In the genomic region with DNA sequence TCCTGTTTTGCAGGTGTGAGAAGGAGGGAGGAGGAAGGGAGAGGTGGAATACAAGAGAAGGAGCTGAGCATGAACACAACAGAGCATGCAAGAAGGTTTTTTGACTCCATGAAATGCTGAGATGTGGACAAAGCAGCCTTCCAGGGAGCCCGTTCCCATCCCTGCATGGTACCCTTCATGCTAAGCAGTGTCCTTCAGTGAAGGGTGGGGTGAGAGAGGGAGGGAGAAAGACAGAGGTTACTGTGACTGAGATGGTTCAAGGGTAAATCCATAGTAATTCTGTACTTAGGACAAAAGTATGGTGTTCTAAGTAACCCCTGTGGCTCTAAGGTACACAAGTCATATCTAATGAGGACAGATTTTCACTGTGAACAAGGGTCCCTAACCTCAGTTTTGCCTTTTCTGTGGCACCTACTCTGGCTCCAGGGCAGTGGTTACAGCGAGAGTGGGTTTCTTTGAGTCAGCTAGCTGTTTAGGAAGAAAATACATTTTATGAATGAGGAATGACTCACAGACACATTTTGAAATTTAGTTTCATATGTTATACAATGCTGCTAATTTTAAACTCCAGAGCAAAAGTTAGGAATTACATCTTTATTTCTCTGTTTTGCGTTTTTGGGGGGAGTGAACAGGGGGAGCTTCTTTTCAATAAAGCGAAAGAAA, we compare ENCODE assay signal across 13 cellular contexts.
DNase-seq lines count a peak whose midpoint lies in the region; ATAC-seq and FAIRE-seq lines count a peak whose summit lies in the region.
"Had no signal": no experiment of that assay in that cellular context is flagged by ENCODE, and none has a peak within 500 bp of the region (broad histone marks: within the 10 kb centered on the region; RNA-seq: fewer than 3 reads in every experiment).

No MANE protein-coding gene starts in this region.

- no peaks in the 10 kb centered on the region for H3K27me3 ChIP-seq in small intestine (ENCODE audit: control insufficient read depth in 2 of 2, insufficient read depth in 2 of 2, low read length in 2 of 2)
- H3K27me3 ChIP-seq: neutrophil, upper lobe of right lung had no signal

- WGBS in small intestine, 3 donors: 83 to 89% (median 83%) methylated on average over 4 of the region's 4 CpGs

- no peaks in the 10 kb centered on the region for H3K9me3 ChIP-seq in small intestine (ENCODE audit: control insufficient read depth, low read depth)
- H3K9me3 ChIP-seq: neutrophil, upper lobe of right lung had no signal

- H3K4me3 ChIP-seq in small intestine (ENCODE audit: low read depth in 1 of 2, low read length in 2 of 2): no peak overlapping the region
- H3K4me3 ChIP-seq: upper lobe of right lung had no signal

- peak; percentile 20 for DNase-seq in activated T-cell treated with anti-CD3 and anti-CD28 coated beads for 48 hours (ENCODE audit: low read depth)
- DNase-seq in activated T-cell treated with anti-CD3 and anti-CD28 coated beads, Interleukin-2, amount 50 U/mL, for 1 hour: no peak
- DNase-seq in caudate nucleus (lab: John Stamatoyannopoulos, UW): peak in 3 of 61 donors; percentile 14 to 28 (median 17)
- DNase-seq in stimulated activated CD8-positive, alpha-beta memory T cell treated with anti-CD3 and anti-CD28 coated beads, Interleukin-4, amount 100 ng/mL, for 48 hours: peak; percentile 32
- no peak for DNase-seq in NCI-H2081 (lab: John Stamatoyannopoulos, UW)
- DNase-seq in small intestine: no peak
- DNase-seq in iPS-NIHi11 (ENCODE audit: low spot score): no peak
- DNase-seq: activated gamma-delta T cell treated with Interleukin-2 at 50 U/mL for 16 hours, cerebellar nuclear complex, NCI-H2171, upper lobe of right lung had no signal

- no peaks in the 10 kb centered on the region for H3K36me3 ChIP-seq in small intestine (ENCODE audit: control insufficient read depth in 2 of 2, insufficient read depth in 2 of 2, low read length in 2 of 2)
- H3K36me3 ChIP-seq: neutrophil, upper lobe of right lung had no signal

- peak; percentile 44 for ATAC-seq in HG03159 (IDR thresholded peaks at IDR 0.05; ENCODE audit: unreplicated experiment)
- ATAC-seq: upper lobe of right lung had no signal

- no peak for FAIRE-seq in small intestine (lab: Jason Lieb, UNC)

- H3K27ac ChIP-seq in caudate nucleus (ENCODE audit: low read depth, low read length) (peak overlapping the region; percentile 46), small intestine (ENCODE audit: low read depth in 1 of 2, low read length in 1 of 2) (no peak overlapping the region)
- H3K27ac ChIP-seq: neutrophil, upper lobe of right lung had no signal

- no peaks in the 10 kb centered on the region for H3K4me1 ChIP-seq in small intestine (ENCODE audit: control insufficient read depth in 2 of 2, insufficient read depth in 1 of 2, low read depth in 1 of 2, low read length in 1 of 2)
- H3K4me1 ChIP-seq: upper lobe of right lung had no signal

Comparison
In these comparisons a context has a peak if more than half of its experiments do, and no peak if none do; other contexts are left out.
1. DNase-seq: peak in activated T-cell treated with anti-CD3 and anti-CD28 coated beads for 48 hours (single experiment) and stimulated activated CD8-positive, alpha-beta memory T cell treated with anti-CD3 and anti-CD28 coated beads, Interleukin-4, amount 100 ng/mL, for 48 hours (single experiment); none in activated T-cell treated with anti-CD3 and anti-CD28 coated beads, Interleukin-2, amount 50 U/mL, for 1 hour (single experiment), NCI-H2081 (0 of 2), small intestine (single experiment) and iPS-NIHi11 (single experiment).